21 cellular contexts compared by ENCODE assay signal in the genomic region with DNA sequence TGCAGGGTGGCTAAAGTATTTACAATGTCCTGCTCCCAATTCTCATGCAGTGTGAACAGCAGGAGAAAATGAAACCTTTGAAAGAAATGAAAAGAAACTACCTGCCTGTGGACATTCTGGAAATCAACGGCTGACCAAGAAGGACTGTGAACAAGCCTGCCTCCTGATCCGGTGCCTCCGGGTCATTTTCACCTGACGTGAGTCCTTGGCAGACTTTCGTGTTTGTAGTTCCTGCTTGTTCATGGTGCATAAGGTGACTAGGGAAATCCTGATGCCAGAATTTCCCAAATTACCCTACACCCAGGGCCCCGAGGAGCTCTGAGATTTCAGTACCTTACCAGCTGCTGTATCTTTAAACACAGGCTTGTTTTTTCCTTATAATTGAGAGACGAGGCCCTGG.
"Had no signal": no experiment of that assay in that cellular context is flagged by ENCODE, and none has a peak within 500 bp of the region (broad histone marks: within the 10 kb centered on the region; RNA-seq: fewer than 3 reads in every experiment).

No MANE protein-coding gene starts in this region.

- DNase-seq: activated CD4-positive, alpha-beta T cell treated with anti-CD3 and anti-CD28 coated beads, Interleukin-2, amount 10 ng/mL, durations not matched to agents 24 days and 14 days; activated CD8-positive, alpha-beta memory T cell treated with anti-CD3 and anti-CD28 coated beads for 24 hours; activated naive CD4-positive, alpha-beta T cell treated with anti-CD3 and anti-CD28 coated beads, Interleukin-2, amount 10 ng/mL, durations not matched to agents 7 days and 5 days; central memory CD4-positive, alpha-beta T cell; effector CD4-positive, alpha-beta T cell; foreskin melanocyte; lower lobe of right lung; naive B cell; posterior cingulate gyrus; right cardiac atrium; spleen; stimulated activated CD4-positive, alpha-beta T cell treated with anti-CD3 and anti-CD28 coated beads, Interleukin-1b, Interleukin-23, amount 100 ng/mL, for 48 hours; substantia nigra; T-cell; T1000; transverse colon had no signal

- H3K4me3 Mint-ChIP-seq: activated CD4-positive, alpha-beta T cell treated with anti-CD3 and anti-CD28 coated beads, Interleukin-2, amount 10 ng/mL, durations not matched to agents 24 days and 14 days; activated naive CD4-positive, alpha-beta T cell treated with anti-CD3 and anti-CD28 coated beads, Interleukin-2, amount 10 ng/mL, durations not matched to agents 7 days and 5 days; naive B cell; stimulated activated memory B cell treated with anti-CD40 and anti-IgM and Interleukin-4, amounts not matched to agents 10 μg/mL and 1 μg/mL and 100 μg/mL, for 72 hours; T-cell; WTC11 had no signal

- ATAC-seq: lower lobe of right lung; stimulated activated memory B cell treated with anti-CD40 and anti-IgM and Interleukin-4, amounts not matched to agents 10 μg/mL and 1 μg/mL and 100 μg/mL, for 72 hours; T-cell; WTC11 had no signal

- H3K27me3 Mint-ChIP-seq: activated CD4-positive, alpha-beta T cell treated with anti-CD3 and anti-CD28 coated beads, Interleukin-2, amount 10 ng/mL, durations not matched to agents 24 days and 14 days; activated naive CD4-positive, alpha-beta T cell treated with anti-CD3 and anti-CD28 coated beads, Interleukin-2, amount 10 ng/mL, durations not matched to agents 7 days and 5 days; naive B cell; stimulated activated memory B cell treated with anti-CD40 and anti-IgM and Interleukin-4, amounts not matched to agents 10 μg/mL and 1 μg/mL and 100 μg/mL, for 72 hours; T-cell had no signal

- H3K27me3 ChIP-seq: spleen, transverse colon had no signal

- H3K9me3 ChIP-seq: lower lobe of right lung, transverse colon had no signal

- H3K36me3 ChIP-seq: lower lobe of right lung, spleen, transverse colon had no signal

- H3K36me3 Mint-ChIP-seq: activated naive CD4-positive, alpha-beta T cell treated with anti-CD3 and anti-CD28 coated beads, Interleukin-2, amount 10 ng/mL, durations not matched to agents 7 days and 5 days; naive B cell; stimulated activated memory B cell treated with anti-CD40 and anti-IgM and Interleukin-4, amounts not matched to agents 10 μg/mL and 1 μg/mL and 100 μg/mL, for 72 hours; T-cell; WTC11 had no signal

- FAIRE-seq: endothelial cell of umbilical vein had no signal

- H3K4me1 ChIP-seq: transverse colon had no signal

- H3K27ac Mint-ChIP-seq: activated CD4-positive, alpha-beta T cell treated with anti-CD3 and anti-CD28 coated beads, Interleukin-2, amount 10 ng/mL, durations not matched to agents 24 days and 14 days; activated naive CD4-positive, alpha-beta T cell treated with anti-CD3 and anti-CD28 coated beads, Interleukin-2, amount 10 ng/mL, durations not matched to agents 7 days and 5 days; activated T-helper 2 cell treated with anti-CD3 and anti-CD28 coated beads, Interferon-gamma antibody, Interleukin-2, Interleukin-4, amounts not matched to agents 10 μg/mL and 5 μg/mL and 100 μg/mL, durations not matched to agents 14 hours and 24 hours and 36 hours; naive B cell; stimulated activated memory B cell treated with anti-CD40 and anti-IgM and Interleukin-4, amounts not matched to agents 10 μg/mL and 1 μg/mL and 100 μg/mL, for 72 hours; T-cell; WTC11 had no signal

- H3K27ac ChIP-seq: lower lobe of right lung, spleen, transverse colon had no signal

- H3K4me3 ChIP-seq: coronary artery, lower lobe of right lung, spleen, transverse colon had no signal

- H3K9me3 Mint-ChIP-seq: activated CD4-positive, alpha-beta T cell treated with anti-CD3 and anti-CD28 coated beads, Interleukin-2, amount 10 ng/mL, durations not matched to agents 24 days and 14 days; stimulated activated memory B cell treated with anti-CD40 and anti-IgM and Interleukin-4, amounts not matched to agents 10 μg/mL and 1 μg/mL and 100 μg/mL, for 72 hours had no signal

- H3K4me1 Mint-ChIP-seq: activated CD4-positive, alpha-beta T cell treated with anti-CD3 and anti-CD28 coated beads, Interleukin-2, amount 10 ng/mL, durations not matched to agents 24 days and 14 days; activated naive CD4-positive, alpha-beta T cell treated with anti-CD3 and anti-CD28 coated beads, Interleukin-2, amount 10 ng/mL, durations not matched to agents 7 days and 5 days; naive B cell; stimulated activated memory B cell treated with anti-CD40 and anti-IgM and Interleukin-4, amounts not matched to agents 10 μg/mL and 1 μg/mL and 100 μg/mL, for 72 hours; T-cell had no signal
